In the genomic region with DNA sequence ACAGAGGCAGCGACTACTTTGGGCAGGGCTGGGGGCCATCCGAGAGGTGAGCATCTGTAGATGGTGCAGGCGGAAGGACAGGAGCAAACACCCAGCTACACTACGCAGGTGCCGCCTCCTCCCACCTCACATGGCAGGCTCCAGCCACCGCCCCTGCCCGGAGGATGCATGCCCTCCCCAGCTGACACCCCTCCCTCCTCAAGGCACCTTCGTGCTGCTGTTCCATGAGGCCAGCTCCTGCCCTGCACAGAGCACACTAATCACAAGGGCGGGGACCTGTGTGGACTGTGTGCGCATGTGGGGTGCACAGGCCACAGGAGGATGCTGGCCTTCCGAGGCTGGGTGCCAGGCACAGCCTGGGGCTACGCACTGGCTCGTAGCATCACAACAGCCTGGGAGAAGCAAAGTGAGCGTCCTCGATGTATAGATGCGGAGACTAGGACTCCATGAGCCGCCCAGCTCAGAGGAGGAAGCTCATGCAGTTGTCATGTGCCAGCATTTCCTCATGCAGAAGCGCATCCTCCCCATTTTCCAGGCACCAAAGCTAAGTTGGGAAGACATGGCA, we compare ENCODE assay signal across 29 cellular contexts. TPM values are rescaled to one million over a fixed set of nuclear protein-coding genes. Genes with fewer than 3 reads are reported as not detected.
DNase-seq lines count a peak whose midpoint lies in the region; ATAC-seq, FAIRE-seq and TF ChIP-seq lines count a peak whose summit lies in the region.
"Had no signal": no experiment of that assay in that cellular context is flagged by ENCODE, and none has a peak within 500 bp of the region (broad histone marks: within the 10 kb centered on the region; RNA-seq: fewer than 3 reads in every experiment).

No MANE protein-coding gene starts in this region.

- peak overlapping the region in 1 of 11 experiments; percentile 82; a peak in 1 of 22 replicates for H3K27ac ChIP-seq in BLaER1 treated with 17β-estradiol and CSF1 and Interleukin-3, amounts not matched to agents 10 nM and 100 nM
- no peak overlapping the region for H3K27ac ChIP-seq in IMR-90 (ENCODE audit: insufficient read depth, low read length)
- H3K27ac ChIP-seq in osteoblast (ENCODE audit: low read depth, low read length), result no peak overlapping the region
- H3K27ac ChIP-seq: Peyer's patch, SJCRH30 had no signal

- POLR2A ChIA-PET in IMR-90 (lab: Charles Lee; ENCODE audit: unreplicated experiment), result no interaction called here

- no peak overlapping the region for H2BK5ac ChIP-seq in IMR-90 (ENCODE audit: low read depth, low read length, poor library complexity, severe bottlenecking)

- H2AK9ac ChIP-seq in IMR-90 (replicated peaks; ENCODE audit: low read depth, low read length, poor library complexity), result peak overlapping the region; percentile 5

- no peak overlapping the region for H2BK15ac ChIP-seq in IMR-90 (ENCODE audit: low read depth, low read length)

- no peak overlapping the region for H3K23ac ChIP-seq in IMR-90 (ENCODE audit: low read depth, low read length)

- H3K4me3 Mint-ChIP-seq in osteocyte (ENCODE audit: unreplicated experiment), result no peak overlapping the region
- H3K4me3 Mint-ChIP-seq: CD8-positive, alpha-beta T cell had no signal

- DNase-seq in IMR-90 (no peak), bronchial epithelial cell (ENCODE audit: low read depth) (no peak), osteoblast (ENCODE audit: insufficient read length, low spot score, missing footprints) (peak; percentile 47), osteocyte (ENCODE audit: extremely low spot score, unreplicated experiment) (no peak)
- DNase-seq: C1 segment of cervical spinal cord; Caco-2; CD8-positive, alpha-beta T cell; DMS 273 treated with DMSO at 0.1 percent for 48 hours; DMS79; EL; GDM1; Karpas-422; NCI-H1092; NCI-H1417 treated with DMSO at 0.1 percent for 48 hours; NCI-H1694 treated with DMSO at 0.1 percent for 48 hours; NCI-H2081; NCI-H2171; NCI-H226; NCI-H510A; NCI-H69; OCI-M1; Peyer's patch; SJCRH30 had no signal

- no peak for TF ChIP-seq RAD21 in IMR-90 (IDR thresholded peaks at IDR 0.05; ENCODE audit: low read length)

- no peaks in the 10 kb centered on the region for H3K27me3 ChIP-seq in BLaER1 treated with 17β-estradiol and CSF1 and Interleukin-3, amounts not matched to agents 10 nM and 100 nM
- H3K27me3 ChIP-seq in IMR-90 (ENCODE audit: control insufficient read depth, insufficient read depth, low read length), result no peaks in the 10 kb centered on the region
- H3K27me3 ChIP-seq in bronchial epithelial cell (ENCODE audit: control insufficient read depth, insufficient read depth, low read length), result no peaks in the 10 kb centered on the region
- H3K27me3 ChIP-seq in osteoblast (ENCODE audit: insufficient read depth, low read length), result no peaks in the 10 kb centered on the region
- H3K27me3 ChIP-seq: Peyer's patch, SJCRH30 had no signal

- peak; percentile 55 for FAIRE-seq in bronchial epithelial cell (lab: Jason Lieb, UNC)
- FAIRE-seq: A204.1, GM12878 had no signal

- 0 out of 2 replicates have a peak, but pooled peaks cover 6% of the 10 kb centered on the region for H3K9me1 ChIP-seq in IMR-90 (ENCODE audit: insufficient read depth, low read length)

- CTCF ChIA-PET in IMR-90 (lab: Yijun Ruan, JAX), result no interaction called here

- TF ChIP-seq CTCF in IMR-90 (conservative IDR thresholded peaks at IDR 0.05; ENCODE audit: low read depth, low read length) (no peak), bronchial epithelial cell (IDR thresholded peaks at IDR 0.05; ENCODE audit: insufficient read depth, low read length, severe bottlenecking) (no peak), osteoblast (IDR thresholded peaks at IDR 0.05; ENCODE audit: extremely low read depth, low read depth, low read length) (no peak), osteocyte (IDR thresholded peaks at IDR 0.05) (no peak)

- no peak overlapping the region for H4K5ac ChIP-seq in IMR-90 (ENCODE audit: low read depth, low read length)

- peaks cover 0 to 7% of the 10 kb centered on the region in 2 experiments; a peak in 1 of 4 replicates for H3K79me1 ChIP-seq in IMR-90 (ENCODE audit: low read depth in 1 of 2, low read length in 2 of 2)

- no peak overlapping the region for H3K4ac ChIP-seq in IMR-90 (ENCODE audit: low read depth, low read length)

- intact Hi-C loops in IMR-90 (cut with micrococcal nuclease), result no loop called here

- no peaks in the 10 kb centered on the region for H3K27me3 Mint-ChIP-seq in osteocyte (ENCODE audit: unreplicated experiment)

- H3K9me3 Mint-ChIP-seq in osteocyte (ENCODE audit: unreplicated experiment), result no peaks in the 10 kb centered on the region
- H3K9me3 Mint-ChIP-seq: CD8-positive, alpha-beta T cell had no signal

- H2AFZ ChIP-seq in IMR-90 (replicated peaks; ENCODE audit: low read length, poor library complexity) (no peak overlapping the region), osteoblast (ENCODE audit: low read length) (no peak overlapping the region)

- H3K14ac ChIP-seq in IMR-90 (replicated peaks; ENCODE audit: low read depth, low read length), result no peak overlapping the region

- H3K4me2 ChIP-seq in BLaER1 treated with 17β-estradiol and CSF1 and Interleukin-3, amounts not matched to agents 10 nM and 100 nM, result peak overlapping the region in 7 of 11 experiments; percentile 89 to 98 (median 93); a peak in 9 of 22 replicates
- no peak overlapping the region for H3K4me2 ChIP-seq in IMR-90 (ENCODE audit: low read depth, low read length)
- no peak overlapping the region for H3K4me2 ChIP-seq in osteoblast (ENCODE audit: insufficient read depth, low read length)

- WGBS in IMR-90 (ENCODE audit: extremely low coverage in 2 of 2, insufficient read length in 1 of 2), 2 experiments, result 92% methylated on average over 11 of the region's 18 CpGs; no CpG with 5 or more reads in 1 of the 2 experiments

- no peak overlapping the region for H2AK5ac ChIP-seq in IMR-90 (ENCODE audit: low read depth, low read length)

- H4K91ac ChIP-seq in IMR-90 (ENCODE audit: insufficient read depth, low read depth, low read length), result no peak overlapping the region

- H3K9me3 ChIP-seq in BLaER1 treated with 17β-estradiol and CSF1 and Interleukin-3, amounts not matched to agents 10 nM and 100 nM (replicated peaks in 1 of 11), result peaks cover 0 to 6% (median 0%) of the 10 kb centered on the region in 11 experiments; a peak in 7 of 22 replicates
- no peaks in the 10 kb centered on the region for H3K9me3 ChIP-seq in IMR-90 (ENCODE audit: control insufficient read depth, insufficient read depth, low read length)
- no peaks in the 10 kb centered on the region for H3K9me3 ChIP-seq in osteoblast (ENCODE audit: low read depth, low read length)
- H3K9me3 ChIP-seq: Peyer's patch, SJCRH30 had no signal

- in situ Hi-C loops in IMR-90 (cut with MboI; ENCODE audit: low sequenced_read_pairs), result no loop called here

- H3K4me1 ChIP-seq in BLaER1 treated with 17β-estradiol and CSF1 and Interleukin-3, amounts not matched to agents 10 nM and 100 nM, result peaks cover 52 to 64% (median 60%) of the 10 kb centered on the region in 10 experiments
- H3K4me1 ChIP-seq in IMR-90 (ENCODE audit: control insufficient read depth, insufficient read depth, low read length) (peaks cover 10% of the 10 kb centered on the region), osteoblast (ENCODE audit: insufficient read depth, low read length) (peaks cover 18% of the 10 kb centered on the region)

- H3K27ac Mint-ChIP-seq in osteocyte (ENCODE audit: unreplicated experiment), result no peak overlapping the region
- H3K27ac Mint-ChIP-seq: CD8-positive, alpha-beta T cell had no signal

- H3K9ac ChIP-seq in BLaER1 treated with 17β-estradiol and CSF1 and Interleukin-3, amounts not matched to agents 10 nM and 100 nM, result peak overlapping the region in 1 of 11 experiments; percentile 7; a peak in 1 of 22 replicates
- H3K9ac ChIP-seq in IMR-90 (ENCODE audit: low read depth, low read length), result no peak overlapping the region

- dilution Hi-C loops in IMR-90 (cut with HindIII; ENCODE audit: low sequenced_read_pairs, unreplicated experiment), result no loop called here

- H2BK20ac ChIP-seq in IMR-90 (ENCODE audit: low read depth, low read length), result no peak overlapping the region

- no peak overlapping the region for H4K8ac ChIP-seq in IMR-90 (ENCODE audit: low read depth in 2 of 2, low read length in 2 of 2)

- no TSS peak for BruUV-seq in IMR-90 (replicated peaks; lab: Mats Ljungman, UMichigan)

- no peak overlapping the region for H2BK120ac ChIP-seq in IMR-90 (ENCODE audit: low read depth, low read length)

- H3K4me1 Mint-ChIP-seq in osteocyte (ENCODE audit: unreplicated experiment), result peaks cover 24% of the 10 kb centered on the region

- ATAC-seq in IMR-90 (ENCODE audit: low read depth) (no peak), HG03159 (IDR thresholded peaks at IDR 0.05; ENCODE audit: unreplicated experiment) (no peak), HG03196 (IDR thresholded peaks at IDR 0.05; ENCODE audit: unreplicated experiment) (no peak)
- ATAC-seq: CD8-positive, alpha-beta T cell; GM12878; SK-N-SH treated with all-trans-retinoic acid at 6 μM for 48 hours had no signal

- TF ChIP-seq POLR2A in IMR-90 (IDR thresholded peaks at IDR 0.05; ENCODE audit: low read depth, low read length), result no peak

- no peak overlapping the region for H3K18ac ChIP-seq in IMR-90 (ENCODE audit: low read depth, low read length)

- peaks cover 0 to 37% (median 0%) of the 10 kb centered on the region in 11 experiments; a peak in 5 of 22 replicates for H4K20me1 ChIP-seq in BLaER1 treated with 17β-estradiol and CSF1 and Interleukin-3, amounts not matched to agents 10 nM and 100 nM
- H4K20me1 ChIP-seq in IMR-90 (ENCODE audit: insufficient read depth, low read length) (no peaks in the 10 kb centered on the region), osteoblast (ENCODE audit: insufficient read depth, low read length) (no peaks in the 10 kb centered on the region)

- no peak overlapping the region for H3K56ac ChIP-seq in IMR-90 (ENCODE audit: extremely low read depth, insufficient read depth, low read length)

- H3K36me3 Mint-ChIP-seq in osteocyte (ENCODE audit: unreplicated experiment), result peaks cover 2% of the 10 kb centered on the region

- H3K36me3 ChIP-seq in BLaER1 treated with 17β-estradiol and CSF1 and Interleukin-3, amounts not matched to agents 10 nM and 100 nM, result peaks cover 5 to 52% (median 17%) of the 10 kb centered on the region in 11 experiments; a peak in 19 of 22 replicates
- peaks cover 24% of the 10 kb centered on the region for H3K36me3 ChIP-seq in IMR-90 (ENCODE audit: control insufficient read depth, insufficient read depth, low read length)
- no peaks in the 10 kb centered on the region for H3K36me3 ChIP-seq in bronchial epithelial cell (ENCODE audit: control insufficient read depth, insufficient read depth, low read length)
- H3K36me3 ChIP-seq in osteoblast (ENCODE audit: insufficient read depth, low read length), result peaks cover 43% of the 10 kb centered on the region
- H3K36me3 ChIP-seq: SJCRH30 had no signal

- no peak overlapping the region for H3K4me3 ChIP-seq in BLaER1 treated with 17β-estradiol and CSF1 and Interleukin-3, amounts not matched to agents 10 nM and 100 nM
- no peak overlapping the region for H3K4me3 ChIP-seq in IMR-90 (ENCODE audit: insufficient read depth, low read depth, low read length)
- H3K4me3 ChIP-seq in bronchial epithelial cell (ENCODE audit: low read depth, low read length), result no peak overlapping the region
- no peak overlapping the region for H3K4me3 ChIP-seq in osteoblast (ENCODE audit: insufficient read depth, low read length)
- H3K4me3 ChIP-seq: GM12878, Peyer's patch, SJCRH30 had no signal

- no peaks in the 10 kb centered on the region for H3K79me2 ChIP-seq in osteoblast (ENCODE audit: insufficient read depth, low read length)

RNA-seq across cellular contexts. Expression of a gene that starts 32.8 kb away (rescaled TPM):
- total RNA-seq in IMR-90 (2012; rRNA removed), result 16.4 and 23.1 TPM in 2 replicates
- polyA plus RNA-seq in IMR-90 (2012; rRNA removed), result 49.9 and 50.5 TPM in 2 replicates
- 82.4 and 91.3 TPM in 2 replicates for polyA plus RNA-seq in IMR-90 (2012; cell fraction: cytosol; rRNA removed)
- 45.0 and 48.2 TPM in 2 replicates for polyA plus RNA-seq in IMR-90 (2012; cell fraction: nucleus; rRNA removed; ENCODE audit: low replicate concordance)
- total RNA-seq in bronchial epithelial cell, result 3.9 and 5.2 TPM in 2 replicates
- 411 and 475 TPM in 2 replicates for total RNA-seq in osteoblast
- total RNA-seq in osteocyte, result 37.2 and 44.3 TPM in 2 replicates

RNA-seq across cellular contexts. Expression of a gene that starts 48.4 kb away (rescaled TPM):
- total RNA-seq in IMR-90 (2012; rRNA removed) (38.0 and 39.4 TPM in 2 replicates), bronchial epithelial cell (22.6 and 28.0 TPM in 2 replicates), osteoblast (118 and 131 TPM in 2 replicates), osteocyte (55.5 and 57.6 TPM in 2 replicates)
- polyA plus RNA-seq in IMR-90 (2012; rRNA removed), result 46.4 and 48.5 TPM in 2 replicates
- polyA plus RNA-seq in IMR-90 (2012; cell fraction: cytosol; rRNA removed), result 66.1 and 71.8 TPM in 2 replicates
- 54.4 and 68.2 TPM in 2 replicates for polyA plus RNA-seq in IMR-90 (2012; cell fraction: nucleus; rRNA removed; ENCODE audit: low replicate concordance)

RNA-seq across cellular contexts. Expression of a gene that starts 51.8 kb away (rescaled TPM):
- total RNA-seq in IMR-90 (2012; rRNA removed) (53.6 and 58.6 TPM in 2 replicates), bronchial epithelial cell (6.6 and 6.7 TPM in 2 replicates), osteoblast (12.7 and 13.6 TPM in 2 replicates), osteocyte (26.4 and 28.5 TPM in 2 replicates)
- 43.0 and 44.3 TPM in 2 replicates for polyA plus RNA-seq in IMR-90 (2012; rRNA removed)
- 24.6 and 31.4 TPM in 2 replicates for polyA plus RNA-seq in IMR-90 (2012; cell fraction: cytosol; rRNA removed)
- 29.3 and 58.8 TPM in 2 replicates for polyA plus RNA-seq in IMR-90 (2012; cell fraction: nucleus; rRNA removed; ENCODE audit: low replicate concordance)

Comparison
In these comparisons a context has a peak if more than half of its experiments do, and no peak if none do; other contexts are left out.
1. H3K4me2 ChIP-seq: peak in BLaER1 treated with 17β-estradiol and CSF1 and Interleukin-3, amounts not matched to agents 10 nM and 100 nM (7 of 11); none in IMR-90 (single experiment) and osteoblast (single experiment).